Comparison of ENCODE assay signal across 8 cellular contexts in genomic region chr12:104930388-104931326, GRCh38. TPM values are rescaled to one million over a fixed set of nuclear protein-coding genes. Genes with fewer than 3 reads are reported as not detected.
DNase-seq lines count a peak whose midpoint lies in the region; ATAC-seq and TF ChIP-seq lines count a peak whose summit lies in the region.

No MANE protein-coding gene starts in this region.

- H3K27ac ChIP-seq in CD8-positive, alpha-beta T cell (ENCODE audit: low read depth, low read length), result no peak overlapping the region

- no peaks in the 10 kb centered on the region for H3K36me3 ChIP-seq in CD8-positive, alpha-beta T cell (ENCODE audit: insufficient read depth, low read length)

- H3K9me3 ChIP-seq in CD8-positive, alpha-beta T cell (ENCODE audit: low read length), result no peaks in the 10 kb centered on the region

- CTCF ChIA-PET in CD8-positive, alpha-beta T cell (lab: Charles Lee), result interaction anchor here (1.0 kb wide), 1 partner anchor 549 kb away, joined by 3 read pairs; no protein-coding TSS in a partner anchor

- intact Hi-C loops in CD8-positive, alpha-beta T cell (cut with DNase I, micrococcal nuclease), result no loop called here

- no peak for TF ChIP-seq CTCF in CD8-positive, alpha-beta T cell (IDR thresholded peaks at IDR 0.05)

- H3K4me3 ChIP-seq in CD8-positive, alpha-beta T cell (ENCODE audit: low read depth, low read length), result no peak overlapping the region

- POLR2A ChIA-PET in CD8-positive, alpha-beta T cell (lab: Charles Lee), result interaction anchor here (0.7 kb wide), 1 partner anchor 9 kb away, joined by 3 read pairs; no protein-coding TSS in a partner anchor

- peak; percentile 90 for ATAC-seq in GM18909 (IDR thresholded peaks at IDR 0.05; ENCODE audit: poor library complexity, unreplicated experiment)
- ATAC-seq in HG02798 (IDR thresholded peaks at IDR 0.05; ENCODE audit: poor library complexity, unreplicated experiment), result peak; percentile 92
- ATAC-seq in activated T-cell treated with anti-CD3 and anti-CD28 coated beads, Interleukin-2, amount 50 U/mL, for 4 hours, result peak; percentile 97 to 98
- no peak for ATAC-seq in CD8-positive, alpha-beta T cell

- no peaks in the 10 kb centered on the region for H3K9me3 Mint-ChIP-seq in activated T-cell treated with anti-CD3 and anti-CD28 coated beads, Interleukin-2, amount 50 U/mL, for 4 hours
- no peaks in the 10 kb centered on the region for H3K9me3 Mint-ChIP-seq in CD8-positive, alpha-beta T cell

- H3K4me1 Mint-ChIP-seq in activated T-cell treated with anti-CD3 and anti-CD28 coated beads, Interleukin-2, amount 50 U/mL, for 4 hours (ENCODE audit: low read depth), result peaks cover 15% of the 10 kb centered on the region
- H3K4me1 Mint-ChIP-seq in CD8-positive, alpha-beta T cell (ENCODE audit: low read depth), result no peaks in the 10 kb centered on the region

- no peaks in the 10 kb centered on the region for H3K27me3 Mint-ChIP-seq in activated T-cell treated with anti-CD3 and anti-CD28 coated beads, Interleukin-2, amount 50 U/mL, for 4 hours (ENCODE audit: low read depth)
- no peaks in the 10 kb centered on the region for H3K27me3 Mint-ChIP-seq in CD8-positive, alpha-beta T cell (ENCODE audit: low read depth)

- H3K27ac Mint-ChIP-seq in CD8-positive, alpha-beta T cell, result no peak overlapping the region

- DNase-seq in activated T-cell treated with anti-CD3 and anti-CD28 coated beads, Interleukin-2, amount 50 U/mL, for 4 hours, result no peak
- peak; percentile 23 to 33 for DNase-seq in stimulated activated CD4-positive, alpha-beta T cell treated with anti-CD3 and anti-CD28 coated beads, Interleukin-2, amount 100 ng/mL, for 48 hours
- DNase-seq in NCI-H524 (lab: John Stamatoyannopoulos, UW) (no peak), DMS53 treated with DMSO at 0.1 percent for 48 hours (lab: John Stamatoyannopoulos, UW; ENCODE audit: unreplicated experiment) (no peak), iPS-NIHi11 (ENCODE audit: low spot score) (no peak)
- DNase-seq in CD8-positive, alpha-beta T cell, result no peak

- H3K4me1 ChIP-seq in CD8-positive, alpha-beta T cell (ENCODE audit: insufficient read depth, low read length), result no peaks in the 10 kb centered on the region

- H3K27me3 ChIP-seq in CD8-positive, alpha-beta T cell (ENCODE audit: insufficient read depth, low read length), result no peaks in the 10 kb centered on the region

- peak overlapping the region; percentile 0 for H3K4me3 Mint-ChIP-seq in activated T-cell treated with anti-CD3 and anti-CD28 coated beads, Interleukin-2, amount 50 U/mL, for 4 hours
- H3K4me3 Mint-ChIP-seq in CD8-positive, alpha-beta T cell, result no peak overlapping the region

- no peaks in the 10 kb centered on the region for H3K36me3 Mint-ChIP-seq in activated T-cell treated with anti-CD3 and anti-CD28 coated beads, Interleukin-2, amount 50 U/mL, for 4 hours (ENCODE audit: insufficient read depth)
- no peaks in the 10 kb centered on the region for H3K36me3 Mint-ChIP-seq in CD8-positive, alpha-beta T cell

RNA-seq across cellular contexts. Expression of gene SLC41A2, which starts 27.4 kb away (rescaled TPM):
- total RNA-seq in activated T-cell treated with anti-CD3 and anti-CD28 coated beads, Interleukin-2, amount 50 U/mL, for 4 hours, result 1 to 10 TPM; 4.3 to 8.3 (median 6.3) TPM
- total RNA-seq in CD8-positive, alpha-beta T cell, result 1 to 10 TPM; 3.4 to 4.2 TPM

RNA-seq across cellular contexts. Expression of gene NOPCHAP1, which starts 55.5 kb away (rescaled TPM):
- total RNA-seq in activated T-cell treated with anti-CD3 and anti-CD28 coated beads, Interleukin-2, amount 50 U/mL, for 4 hours, result 10 to 100 TPM; 36.8 to 39.0 (median 38.8) TPM
- 10 to 100 TPM; 13.2 to 16.5 TPM for total RNA-seq in CD8-positive, alpha-beta T cell

Comparison
In these comparisons a context has a peak if more than half of its experiments do, and no peak if none do; other contexts are left out.
1. DNase-seq: peak in stimulated activated CD4-positive, alpha-beta T cell treated with anti-CD3 and anti-CD28 coated beads, Interleukin-2, amount 100 ng/mL, for 48 hours (2 of 2); none in activated T-cell treated with anti-CD3 and anti-CD28 coated beads, Interleukin-2, amount 50 U/mL, for 4 hours (single experiment), NCI-H524 (0 of 2), DMS53 treated with DMSO at 0.1 percent for 48 hours (single experiment), iPS-NIHi11 (single experiment) and CD8-positive, alpha-beta T cell (0 of 7).